In the genomic region with DNA sequence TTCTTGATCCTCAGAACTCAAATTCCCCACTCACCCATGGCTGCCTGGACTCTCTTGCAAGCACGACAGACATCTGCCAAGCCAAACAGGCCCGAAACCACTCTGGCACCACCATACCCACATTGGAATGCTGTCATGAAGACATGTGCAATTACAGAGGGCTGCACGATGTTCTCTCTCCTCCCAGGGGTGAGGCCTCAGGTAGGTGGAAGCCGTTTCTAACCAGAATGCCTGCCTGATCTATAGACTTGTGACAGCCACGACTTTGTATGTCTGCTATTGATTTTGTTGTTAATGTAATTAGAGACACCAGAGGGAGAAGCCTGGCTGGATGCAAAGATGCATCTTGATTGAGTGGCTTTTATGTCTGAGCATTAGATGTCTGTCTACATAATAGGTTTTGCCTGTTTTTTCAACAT, we compare ENCODE assay signal across 1 cellular context.
TF ChIP-seq lines count a peak whose summit lies in the region.

No MANE protein-coding gene starts in this region.

TF ChIP-seq in HepG2, 621 proteins besides CTCF, POLR2A, EP300 and RAD21 (continued from another document):
- TF ChIP-seq, protein P1, sequence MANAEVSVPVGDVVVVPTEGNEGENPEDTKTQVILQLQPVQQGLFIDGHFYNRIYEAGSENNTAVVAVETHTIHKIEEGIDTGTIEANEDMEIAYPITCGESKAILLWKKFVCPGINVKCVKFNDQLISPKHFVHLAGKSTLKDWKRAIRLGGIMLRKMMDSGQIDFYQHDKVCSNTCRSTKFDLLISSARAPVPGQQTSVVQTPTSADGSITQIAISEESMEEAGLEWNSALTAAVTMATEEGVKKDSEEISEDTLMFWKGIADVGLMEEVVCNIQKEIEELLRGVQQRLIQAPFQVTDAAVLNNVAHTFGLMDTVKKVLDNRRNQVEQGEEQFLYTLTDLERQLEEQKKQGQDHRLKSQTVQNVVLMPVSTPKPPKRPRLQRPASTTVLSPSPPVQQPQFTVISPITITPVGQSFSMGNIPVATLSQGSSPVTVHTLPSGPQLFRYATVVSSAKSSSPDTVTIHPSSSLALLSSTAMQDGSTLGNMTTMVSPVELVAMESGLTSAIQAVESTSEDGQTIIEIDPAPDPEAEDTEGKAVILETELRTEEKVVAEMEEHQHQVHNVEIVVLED (CRISPR knock-in tag; IDR thresholded peaks at IDR 0.05; ENCODE audit: borderline replicate concordance), result no peak
- TF ChIP-seq ZNF138 (CRISPR knock-in tag; IDR thresholded peaks at IDR 0.05; ENCODE audit: low read depth), result no peak
- TF ChIP-seq TP53 (CRISPR knock-in tag; conservative IDR thresholded peaks at IDR 0.05), result no peak
- no peak for TF ChIP-seq MAFG (CRISPR knock-in tag; IDR thresholded peaks at IDR 0.05)
- no peak for TF ChIP-seq CAMTA2 (CRISPR knock-in tag; IDR thresholded peaks at IDR 0.05; ENCODE audit: borderline replicate concordance)
- TF ChIP-seq ZNF354B (CRISPR knock-in tag; IDR thresholded peaks at IDR 0.05), result no peak
- no peak for TF ChIP-seq NCOA2 (CRISPR knock-in tag; IDR thresholded peaks at IDR 0.05)
